In genomic region chr17:51263001-51263400, GRCh38 we compare ENCODE assay signal across 11 cellular contexts. TPM values are rescaled to one million over a fixed set of nuclear protein-coding genes. Genes with fewer than 3 reads are reported as not detected.
DNase-seq lines count a peak whose midpoint lies in the region; ATAC-seq and TF ChIP-seq lines count a peak whose summit lies in the region.
"Had no signal": no experiment of that assay in that cellular context is flagged by ENCODE, and none has a peak within 500 bp of the region (broad histone marks: within the 10 kb centered on the region; RNA-seq: fewer than 3 reads in every experiment).

No MANE protein-coding gene starts in this region.

- no peak overlapping the region for H2AFZ ChIP-seq in neural progenitor cell (replicated peaks)

- peaks cover 33% of the 10 kb centered on the region for H3K4me1 Mint-ChIP-seq in T-helper 1 cell treated with Interleukin-12 subunit alpha and Interleukin-12 subunit beta and Interleukin-4 antibody, amounts not matched to agents 30 μg/mL and 1 μg/mL, for 36 hours (ENCODE audit: low read depth)
- peaks cover 60% of the 10 kb centered on the region for H3K4me1 Mint-ChIP-seq in central memory CD8-positive, alpha-beta T cell
- H3K4me1 Mint-ChIP-seq in neural progenitor cell: peaks cover 26% of the 10 kb centered on the region

- in situ Hi-C loops in HAP-1 (cut with MboI; ENCODE audit: low sequenced_read_pairs): no loop called here

- peaks cover 34% of the 10 kb centered on the region for H3K36me3 Mint-ChIP-seq in T-helper 1 cell treated with Interleukin-12 subunit alpha and Interleukin-12 subunit beta and Interleukin-4 antibody, amounts not matched to agents 30 μg/mL and 1 μg/mL, for 36 hours (ENCODE audit: low read depth)
- peaks cover 46% of the 10 kb centered on the region for H3K36me3 Mint-ChIP-seq in central memory CD8-positive, alpha-beta T cell (ENCODE audit: insufficient read depth)
- H3K36me3 Mint-ChIP-seq in neural progenitor cell: peaks cover 18% of the 10 kb centered on the region

- H3K4me1 ChIP-seq in neural progenitor cell (peaks cover 15% of the 10 kb centered on the region), HAP-1 (peaks cover 13% of the 10 kb centered on the region)

- ATAC-seq in central memory CD8-positive, alpha-beta T cell (replicated peaks; ENCODE audit: extremely low read depth, poor library complexity, severe bottlenecking): no peak
- ATAC-seq in GM18907 (IDR thresholded peaks at IDR 0.05; ENCODE audit: unreplicated experiment): no peak
- ATAC-seq: body of pancreas had no signal

- H3K27me3 Mint-ChIP-seq in T-helper 1 cell treated with Interleukin-12 subunit alpha and Interleukin-12 subunit beta and Interleukin-4 antibody, amounts not matched to agents 30 μg/mL and 1 μg/mL, for 36 hours (ENCODE audit: low read depth): no peaks in the 10 kb centered on the region
- H3K27me3 Mint-ChIP-seq in central memory CD8-positive, alpha-beta T cell: no peaks in the 10 kb centered on the region
- H3K27me3 Mint-ChIP-seq in neural progenitor cell (ENCODE audit: insufficient read depth, low read depth): peaks cover 6% of the 10 kb centered on the region

- H3K9me3 ChIP-seq in neural progenitor cell (ENCODE audit: low read depth): no peaks in the 10 kb centered on the region
- no peaks in the 10 kb centered on the region for H3K9me3 ChIP-seq in HAP-1
- H3K9me3 ChIP-seq: body of pancreas, left ventricle myocardium inferior had no signal

- no peak for TF ChIP-seq CTCF in neural progenitor cell (IDR thresholded peaks at IDR 0.05)

- H3K36me3 ChIP-seq in neural progenitor cell (peaks cover 12% of the 10 kb centered on the region), HAP-1 (replicated peaks) (peaks cover 24% of the 10 kb centered on the region)

- H3K27me3 ChIP-seq in neural progenitor cell: no peaks in the 10 kb centered on the region
- H3K27me3 ChIP-seq in HAP-1 (ENCODE audit: low read depth): no peaks in the 10 kb centered on the region
- H3K27me3 ChIP-seq: body of pancreas had no signal

- H3K79me2 ChIP-seq in neural progenitor cell (ENCODE audit: low read depth): peaks cover 85% of the 10 kb centered on the region

- peak overlapping the region; percentile 20 for H3K27ac Mint-ChIP-seq in T-helper 1 cell treated with Interleukin-12 subunit alpha and Interleukin-12 subunit beta and Interleukin-4 antibody, amounts not matched to agents 30 μg/mL and 1 μg/mL, for 36 hours
- H3K27ac Mint-ChIP-seq in central memory CD8-positive, alpha-beta T cell (ENCODE audit: low read depth): peak overlapping the region; percentile 70
- H3K27ac Mint-ChIP-seq in neural progenitor cell: no peak overlapping the region

- H3K9me3 Mint-ChIP-seq in T-helper 1 cell treated with Interleukin-12 subunit alpha and Interleukin-12 subunit beta and Interleukin-4 antibody, amounts not matched to agents 30 μg/mL and 1 μg/mL, for 36 hours: no peaks in the 10 kb centered on the region
- H3K9me3 Mint-ChIP-seq in central memory CD8-positive, alpha-beta T cell: no peaks in the 10 kb centered on the region
- peaks cover 3% of the 10 kb centered on the region for H3K9me3 Mint-ChIP-seq in neural progenitor cell

- H3F3A ChIP-seq in neural progenitor cell (ENCODE audit: low read depth): peaks cover 18% of the 10 kb centered on the region

- H3K4me2 ChIP-seq in neural progenitor cell: no peak overlapping the region

- H3K9ac ChIP-seq in neural progenitor cell: no peak overlapping the region

- H3K4me3 ChIP-seq in neural progenitor cell: no peak overlapping the region
- no peak overlapping the region for H3K4me3 ChIP-seq in HAP-1
- H3K4me3 ChIP-seq: body of pancreas, left ventricle myocardium inferior had no signal

- DNase-seq in T-helper 1 cell (no peak), M059J (ENCODE audit: low read depth) (peak; percentile 54), neural progenitor cell (ENCODE audit: low spot score) (no peak), globus pallidus (ENCODE audit: low spot score) (no peak), HAP-1 (ENCODE audit: low spot score in 2 of 2) (no peak)
- DNase-seq in central memory CD8-positive, alpha-beta T cell (ENCODE audit: low spot score in 2 of 2): no peak
- DNase-seq: 8988T, body of pancreas, left ventricle myocardium inferior had no signal

- H3K27ac ChIP-seq in neural progenitor cell: no peak overlapping the region
- H3K27ac ChIP-seq: left ventricle myocardium inferior had no signal

- peaks cover 58% of the 10 kb centered on the region for H4K20me1 ChIP-seq in neural progenitor cell (ENCODE audit: low read depth)

- peak overlapping the region; percentile 38 for H3K4me3 Mint-ChIP-seq in T-helper 1 cell treated with Interleukin-12 subunit alpha and Interleukin-12 subunit beta and Interleukin-4 antibody, amounts not matched to agents 30 μg/mL and 1 μg/mL, for 36 hours
- peak overlapping the region; percentile 90 for H3K4me3 Mint-ChIP-seq in central memory CD8-positive, alpha-beta T cell
- peak overlapping the region; percentile 69 for H3K4me3 Mint-ChIP-seq in neural progenitor cell

RNA-seq across cellular contexts. Expression of gene UTP18, which starts 2.7 kb away (rescaled TPM):
- total RNA-seq in M059J (2014; rRNA removed; shearing (Covaris generic)): 35.3 and 51.4 TPM in 2 replicates
- 78.7 and 107 TPM in 2 replicates for total RNA-seq in neural progenitor cell (ENCODE audit: low replicate concordance)

RNA-seq across cellular contexts. Expression of gene MBTD1, which starts 3.2 kb away (rescaled TPM):
- total RNA-seq in M059J (2014; rRNA removed; shearing (Covaris generic)): 3.3 and 3.8 TPM in 2 replicates
- total RNA-seq in neural progenitor cell (ENCODE audit: low replicate concordance): 50.1 and 69.8 TPM in 2 replicates

Comparison
In these comparisons a context has a peak if more than half of its experiments do, and no peak if none do; other contexts are left out.
1. H3K4me3 Mint-ChIP-seq: peak in every context shown above with its lines; median percentile 90 in central memory CD8-positive, alpha-beta T cell; 69 in neural progenitor cell; 38 in T-helper 1 cell treated with Interleukin-12 subunit alpha and Interleukin-12 subunit beta and Interleukin-4 antibody, amounts not matched to agents 30 μg/mL and 1 μg/mL, for 36 hours.
2. RNA of gene MBTD1, which starts 3.2 kb away (total RNA-seq): 50.1 to 69.8 TPM in neural progenitor cell; 3.3 to 3.8 TPM in M059J; every median in the first group is over 10 times any median in the second.